Comparison of ENCODE assay signal across 8 cellular contexts in the genomic region with DNA sequence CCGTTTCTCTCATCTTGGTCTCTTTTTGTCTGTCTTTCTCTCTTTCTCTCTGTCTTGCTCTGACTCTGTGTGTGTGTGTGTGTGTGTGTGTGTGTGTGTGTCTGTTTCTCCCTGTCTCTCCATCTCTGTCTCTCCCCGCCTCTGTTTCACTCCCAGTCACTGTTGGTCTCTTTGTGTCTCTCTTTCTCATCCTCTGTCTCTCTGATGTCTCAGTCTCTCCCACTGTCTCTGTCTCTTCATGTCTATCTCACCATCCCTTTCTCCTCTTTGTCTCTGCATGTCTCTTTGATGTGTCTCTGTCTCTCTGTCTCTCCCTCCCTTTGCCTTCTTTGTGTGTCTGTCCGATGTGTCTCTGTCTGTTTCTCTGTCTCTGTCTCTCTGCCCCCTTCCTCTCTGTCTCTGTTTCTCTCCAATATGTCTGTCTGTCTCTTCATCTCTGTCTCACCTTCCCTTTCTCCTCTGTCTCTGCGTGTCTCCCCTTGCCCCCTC. TPM values are rescaled to one million over a fixed set of nuclear protein-coding genes. Genes with fewer than 3 reads are reported as not detected.
DNase-seq lines count a peak whose midpoint lies in the region; ATAC-seq and TF ChIP-seq lines count a peak whose summit lies in the region.

No MANE protein-coding gene starts in this region.

- H3K4me1 ChIP-seq in right lobe of liver, result peaks cover 0 to 39% (median 9%) of the 10 kb centered on the region in 4 donors

- WGBS in right lobe of liver (ENCODE audit: insufficient coverage, low coverage, low lambda C conversion rate, missing lambda C conversion rate), result 11% methylated on average over 4 of the region's 4 CpGs

- no peaks in the 10 kb centered on the region for H3K9me3 ChIP-seq in right lobe of liver

- no peaks in the 10 kb centered on the region for H3K36me3 Mint-ChIP-seq in activated naive CD4-positive, alpha-beta T cell treated with anti-CD3 and anti-CD28 coated beads for 36 hours (ENCODE audit: low read depth)
- H3K36me3 Mint-ChIP-seq in activated naive CD4-positive, alpha-beta T cell treated with anti-CD3 and anti-CD28 coated beads, Interleukin-2, amount 10 ng/mL, durations not matched to agents 7 days and 5 days, result no peaks in the 10 kb centered on the region
- H3K36me3 Mint-ChIP-seq in type B pancreatic cell, result no peaks in the 10 kb centered on the region

- H3K4me1 Mint-ChIP-seq in activated naive CD4-positive, alpha-beta T cell treated with anti-CD3 and anti-CD28 coated beads for 36 hours (ENCODE audit: low read depth), result peaks cover 36% of the 10 kb centered on the region
- peaks cover 13% of the 10 kb centered on the region for H3K4me1 Mint-ChIP-seq in activated naive CD4-positive, alpha-beta T cell treated with anti-CD3 and anti-CD28 coated beads, Interleukin-2, amount 10 ng/mL, durations not matched to agents 7 days and 5 days
- H3K4me1 Mint-ChIP-seq in type B pancreatic cell (ENCODE audit: unreplicated experiment), result peaks cover 21% of the 10 kb centered on the region

- CTCF ChIA-PET in activated naive CD4-positive, alpha-beta T cell treated with anti-CD3 and anti-CD28 coated beads for 36 hours (lab: Charles Lee), result no interaction called here
- CTCF ChIA-PET in activated naive CD4-positive, alpha-beta T cell treated with anti-CD3 and anti-CD28 coated beads, Interleukin-2, amount 10 ng/mL, durations not matched to agents 7 days and 5 days (lab: Charles Lee), result interaction anchor here (1.5 kb wide), 1 partner anchor 16 kb away, joined by 3 read pairs; no protein-coding TSS in a partner anchor

- no peaks in the 10 kb centered on the region for H3K9me3 Mint-ChIP-seq in activated naive CD4-positive, alpha-beta T cell treated with anti-CD3 and anti-CD28 coated beads for 36 hours
- H3K9me3 Mint-ChIP-seq in activated naive CD4-positive, alpha-beta T cell treated with anti-CD3 and anti-CD28 coated beads, Interleukin-2, amount 10 ng/mL, durations not matched to agents 7 days and 5 days, result no peaks in the 10 kb centered on the region
- no peaks in the 10 kb centered on the region for H3K9me3 Mint-ChIP-seq in type B pancreatic cell

- no peak for TF ChIP-seq POLR2A in right lobe of liver (IDR thresholded peaks at IDR 0.05)

- H3K4me3 ChIP-seq in right lobe of liver, result peak overlapping the region; percentile 81 to 90 (median 90)

- no peaks in the 10 kb centered on the region for H3K27me3 Mint-ChIP-seq in activated naive CD4-positive, alpha-beta T cell treated with anti-CD3 and anti-CD28 coated beads for 36 hours (ENCODE audit: low read depth)
- peaks cover 67% of the 10 kb centered on the region for H3K27me3 Mint-ChIP-seq in activated naive CD4-positive, alpha-beta T cell treated with anti-CD3 and anti-CD28 coated beads, Interleukin-2, amount 10 ng/mL, durations not matched to agents 7 days and 5 days
- H3K27me3 Mint-ChIP-seq in type B pancreatic cell, result peaks cover 79% of the 10 kb centered on the region

- H3K4me3 Mint-ChIP-seq in activated naive CD4-positive, alpha-beta T cell treated with anti-CD3 and anti-CD28 coated beads for 36 hours, result peak overlapping the region; percentile 46
- no peak overlapping the region for H3K4me3 Mint-ChIP-seq in activated naive CD4-positive, alpha-beta T cell treated with anti-CD3 and anti-CD28 coated beads, Interleukin-2, amount 10 ng/mL, durations not matched to agents 7 days and 5 days
- peak overlapping the region; percentile 76 for H3K4me3 Mint-ChIP-seq in type B pancreatic cell

- intact Hi-C loops in activated naive CD4-positive, alpha-beta T cell treated with anti-CD3 and anti-CD28 coated beads for 36 hours (cut with micrococcal nuclease), result no loop called here
- intact Hi-C loops in right lobe of liver (cut with DNase I), result loop anchor here in 1 of 2 donors (5.0 to 10.0 kb wide), 2 partner anchors 33 to 56 kb away; no protein-coding TSS in a partner anchor

- ATAC-seq in right lobe of liver, result no peak
- ATAC-seq in GM19455 (IDR thresholded peaks at IDR 0.05; ENCODE audit: unreplicated experiment), result no peak

- no peaks in the 10 kb centered on the region for H3K27me3 ChIP-seq in right lobe of liver

- TF ChIP-seq CTCF in right lobe of liver (IDR thresholded peaks at IDR 0.05) (no peak), type B pancreatic cell (conservative IDR thresholded peaks at IDR 0.05) (no peak)

- H3K27ac Mint-ChIP-seq in activated naive CD4-positive, alpha-beta T cell treated with anti-CD3 and anti-CD28 coated beads for 36 hours, result peak overlapping the region; percentile 10
- H3K27ac Mint-ChIP-seq in activated naive CD4-positive, alpha-beta T cell treated with anti-CD3 and anti-CD28 coated beads, Interleukin-2, amount 10 ng/mL, durations not matched to agents 7 days and 5 days, result no peak overlapping the region
- H3K27ac Mint-ChIP-seq in type B pancreatic cell, result peak overlapping the region; percentile 15

- no peaks in the 10 kb centered on the region for H3K36me3 ChIP-seq in right lobe of liver

- no peak for DNase-seq in activated naive CD4-positive, alpha-beta T cell treated with anti-CD3 and anti-CD28 coated beads for 36 hours
- DNase-seq in activated naive CD4-positive, alpha-beta T cell treated with anti-CD3 and anti-CD28 coated beads, Interleukin-2, amount 10 ng/mL, durations not matched to agents 7 days and 5 days, result no peak
- DNase-seq in astrocyte of the hippocampus (ENCODE audit: low read depth, low spot score), result peak; percentile 48
- DNase-seq in right lobe of liver, result no peak
- DNase-seq in type B pancreatic cell (ENCODE audit: extremely low spot score, unreplicated experiment), result no peak
- DNase-seq in effector CD8-positive, alpha-beta T cell (lab: John Stamatoyannopoulos, UW), result no peak
- DNase-seq in kidney glomerular epithelial cell (lab: John Stamatoyannopoulos, UW), result no peak

- peak overlapping the region; percentile 89 to 97 (median 95) for H3K27ac ChIP-seq in right lobe of liver

RNA-seq across cellular contexts. Expression of a gene that starts 2.5 kb away (rescaled TPM):
- 10 to 100 TPM; 11.9 to 12.8 TPM for total RNA-seq in activated naive CD4-positive, alpha-beta T cell treated with anti-CD3 and anti-CD28 coated beads for 36 hours
- total RNA-seq in right lobe of liver, result 100 to 1,000 TPM in 4 of 6 experiments, 10 to 100 TPM in 2; 94.6 to 168 (median 120) TPM
- total RNA-seq in type B pancreatic cell (ENCODE audit: low replicate concordance), result 12.5 and 17.8 TPM in 2 replicates
